Comparison of ENCODE assay signal across 1 cellular context in genomic region chr1:205764578-205764977, GRCh38.
TF ChIP-seq lines count a peak whose summit lies in the region.

No MANE protein-coding gene starts in this region.

TF ChIP-seq in K562, 482 proteins besides CTCF, POLR2A, EP300 and RAD21:
- TF ChIP-seq ZNF395 (CRISPR knock-in tag; IDR thresholded peaks at IDR 0.05) (no peak), MLLT1 (IDR thresholded peaks at IDR 0.05) (no peak), NONO (IDR thresholded peaks at IDR 0.05; ENCODE audit: low read depth in 2 of 2, low read length in 1 of 2) (no peak), RBM25 (IDR thresholded peaks at IDR 0.05; ENCODE audit: low read depth, low read length, severe bottlenecking) (peak; percentile 86), LEF1 (IDR thresholded peaks at IDR 0.05) (no peak), FOXM1 (IDR thresholded peaks at IDR 0.05; ENCODE audit: low read depth) (0 out of 2 replicates have a peak, but pooled peaks have one; percentile 17), FOXM1 (CRISPR knock-in tag; IDR thresholded peaks at IDR 0.05; ENCODE audit: low read depth) (no peak), DEAF1 (CRISPR knock-in tag; IDR thresholded peaks at IDR 0.05) (no peak), CHAMP1 (IDR thresholded peaks at IDR 0.05) (no peak), NCOA4 (IDR thresholded peaks at IDR 0.05; ENCODE audit: partially characterized antibody) (no peak), ZNF695 (CRISPR knock-in tag; IDR thresholded peaks at IDR 0.05) (no peak), HBP1 (CRISPR knock-in tag; IDR thresholded peaks at IDR 0.05) (no peak), MBD2 (IDR thresholded peaks at IDR 0.05; ENCODE audit: borderline replicate concordance, low read depth) (no peak), ZNF384 (IDR thresholded peaks at IDR 0.05; ENCODE audit: low read depth, low read length) (no peak), ZNF134 (CRISPR knock-in tag; conservative IDR thresholded peaks at IDR 0.05) (peak; percentile 97), ZC3H11A (IDR thresholded peaks at IDR 0.05; ENCODE audit: low read depth, low read length) (no peak), MAFG (tag; conservative IDR thresholded peaks at IDR 0.05) (no peak), ZNF79 (CRISPR knock-in tag; IDR thresholded peaks at IDR 0.05; ENCODE audit: low read depth) (peak; percentile 68; the same call in 1 of the 2 replicates), FUS (optimal IDR thresholded peaks at IDR 0.05; ENCODE audit: low read depth, low read length) (no peak)
TF ChIP-seq in K562: peak in this region for 4.
